8 cellular contexts compared by ENCODE assay signal in the genomic region with DNA sequence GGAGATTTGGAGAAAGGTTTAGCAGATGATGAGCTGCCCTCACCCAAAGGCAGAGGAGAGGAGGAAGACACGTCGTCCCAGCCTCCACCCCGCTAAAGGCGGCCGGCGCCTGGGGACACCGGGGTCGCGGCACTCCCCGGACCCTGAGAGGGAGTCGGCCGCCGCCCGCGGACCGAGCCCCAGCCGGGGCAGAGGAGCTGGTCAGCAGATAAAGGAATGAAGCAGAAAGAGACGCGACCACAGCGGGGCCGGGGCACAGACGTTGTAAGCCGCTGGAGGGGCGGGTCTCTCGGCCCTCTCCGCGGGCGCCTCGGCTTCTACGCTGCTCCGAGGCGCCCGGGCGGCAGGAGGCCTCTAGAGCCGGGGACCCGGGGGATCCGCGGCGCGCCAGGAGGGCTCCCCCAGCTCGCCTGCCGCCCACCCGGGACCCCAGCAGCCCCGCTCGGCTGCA. TPM values are rescaled to one million over a fixed set of nuclear protein-coding genes. Genes with fewer than 3 reads are reported as not detected.
DNase-seq lines count a peak whose midpoint lies in the region; ATAC-seq, FAIRE-seq and TF ChIP-seq lines count a peak whose summit lies in the region.

No MANE protein-coding gene starts in this region.

- DNase-seq in CD4-positive, alpha-beta T cell = peak in 9 of 10 experiments; percentile 7 to 41 (median 15)
- DNase-seq in HTR-8/SVneo (ENCODE audit: insufficient read length, low spot score) = peak; percentile 22
- peak; percentile 8 to 17 for DNase-seq in activated CD4-positive, alpha-beta T cell treated with anti-CD3 and anti-CD28 coated beads for 24 hours (ENCODE audit: low read depth in 2 of 2)
- peak in 1 of 2 donors; percentile 34 for DNase-seq in memory B cell (ENCODE audit: low spot score in 2 of 2)
- DNase-seq in stimulated activated naive B cell treated with anti-CD40 and anti-IgM and Interleukin-4, amounts not matched to agents 10 μg/mL and 1 μg/mL and 100 μg/mL, for 72 hours = no peak
- DNase-seq in SKM-1 treated with dmso at 0.1 percent for 144 hours (lab: John Stamatoyannopoulos, UW; ENCODE audit: unreplicated experiment) = no peak

- H3K27me3 ChIP-seq in CD4-positive, alpha-beta T cell (ENCODE audit: control insufficient read depth, insufficient read depth, low read length) = no peaks in the 10 kb centered on the region
- H3K27me3 ChIP-seq in duodenal mucosa (ENCODE audit: control insufficient read depth in 1 of 2, insufficient read depth in 2 of 2, low read length in 2 of 2) = no peaks in the 10 kb centered on the region

- ATAC-seq in CD4-positive, alpha-beta T cell (ENCODE audit: poor library complexity) = peak; percentile 21
- ATAC-seq in GM21381 (IDR thresholded peaks at IDR 0.05; ENCODE audit: unreplicated experiment) (peak; percentile 29), memory B cell (ENCODE audit: low read depth) (peak; percentile 41)
- ATAC-seq in stimulated activated naive B cell treated with anti-CD40 and anti-IgM and Interleukin-4, amounts not matched to agents 10 μg/mL and 1 μg/mL and 100 μg/mL, for 72 hours (replicated peaks) = peak; percentile 62 to 67

- no peak for FAIRE-seq in HTR-8/SVneo (lab: Jason Lieb, UNC)

- H3K4me1 ChIP-seq in duodenal mucosa (ENCODE audit: control insufficient read depth in 1 of 2, insufficient read depth in 2 of 2, low read length in 2 of 2) = peaks cover 13 to 20% of the 10 kb centered on the region in 2 donors

- peak overlapping the region; percentile 99 for H3K27ac Mint-ChIP-seq in CD4-positive, alpha-beta T cell
- H3K27ac Mint-ChIP-seq in memory B cell = peak overlapping the region; percentile 90
- H3K27ac Mint-ChIP-seq in stimulated activated naive B cell treated with anti-CD40 and anti-IgM and Interleukin-4, amounts not matched to agents 10 μg/mL and 1 μg/mL and 100 μg/mL, for 72 hours = peak overlapping the region; percentile 100

- peaks cover 66% of the 10 kb centered on the region for H3K4me1 Mint-ChIP-seq in CD4-positive, alpha-beta T cell (ENCODE audit: low read depth)
- H3K4me1 Mint-ChIP-seq in memory B cell = peaks cover 25% of the 10 kb centered on the region
- peaks cover 24 to 67% of the 10 kb centered on the region in 2 donors for H3K4me1 Mint-ChIP-seq in stimulated activated naive B cell treated with anti-CD40 and anti-IgM and Interleukin-4, amounts not matched to agents 10 μg/mL and 1 μg/mL and 100 μg/mL, for 72 hours

- peak overlapping the region; percentile 94 to 96 for H3K9ac ChIP-seq in duodenal mucosa (ENCODE audit: low read depth in 1 of 2, low read length in 2 of 2)

- peak overlapping the region; percentile 89 to 91 for H3K4me3 ChIP-seq in duodenal mucosa (ENCODE audit: low read depth in 1 of 2, low read length in 2 of 2)

- intact Hi-C loops in CD4-positive, alpha-beta T cell (cut with DNase I, micrococcal nuclease) = loop anchor here (2.0 to 10.0 kb wide), 6 partner anchors 58 to 329 kb away; partner anchors contain the start of genes CIAO2A (in 1 of the 2), PPIB (in 1 of the 2) and SNX1 (in 1 of the 2)

- CTCF ChIA-PET in CD4-positive, alpha-beta T cell (lab: Charles Lee) = interaction anchor here (0.8 to 2.0 kb wide), 7 partner anchors 38 to 260 kb away, joined by 3 to 9 read pairs (median 4); partner anchors contain the start of genes CIAO2A and DAPK2

- peak overlapping the region; percentile 93 for H3K27ac ChIP-seq in CD4-positive, alpha-beta T cell (ENCODE audit: low read depth, low read length)
- H3K27ac ChIP-seq in duodenal mucosa (ENCODE audit: low read depth, low read length) = peak overlapping the region; percentile 85

- H3K4me3 Mint-ChIP-seq in CD4-positive, alpha-beta T cell = peak overlapping the region; percentile 98
- H3K4me3 Mint-ChIP-seq in memory B cell = peak overlapping the region; percentile 94
- peak overlapping the region; percentile 88 to 94 for H3K4me3 Mint-ChIP-seq in stimulated activated naive B cell treated with anti-CD40 and anti-IgM and Interleukin-4, amounts not matched to agents 10 μg/mL and 1 μg/mL and 100 μg/mL, for 72 hours

- no peaks in the 10 kb centered on the region for H3K36me3 ChIP-seq in duodenal mucosa (ENCODE audit: control insufficient read depth in 1 of 2, insufficient read depth in 2 of 2, low read length in 2 of 2)

- no peak for TF ChIP-seq CTCF in CD4-positive, alpha-beta T cell (IDR thresholded peaks at IDR 0.05)

- no peaks in the 10 kb centered on the region for H3K9me3 Mint-ChIP-seq in CD4-positive, alpha-beta T cell
- no peaks in the 10 kb centered on the region for H3K9me3 Mint-ChIP-seq in memory B cell
- H3K9me3 Mint-ChIP-seq in stimulated activated naive B cell treated with anti-CD40 and anti-IgM and Interleukin-4, amounts not matched to agents 10 μg/mL and 1 μg/mL and 100 μg/mL, for 72 hours = no peaks in the 10 kb centered on the region

- H3K36me3 Mint-ChIP-seq in CD4-positive, alpha-beta T cell (ENCODE audit: low read depth) = peaks cover 32% of the 10 kb centered on the region
- H3K36me3 Mint-ChIP-seq in memory B cell = peaks cover 2% of the 10 kb centered on the region
- peaks cover 14 to 17% of the 10 kb centered on the region in 2 donors for H3K36me3 Mint-ChIP-seq in stimulated activated naive B cell treated with anti-CD40 and anti-IgM and Interleukin-4, amounts not matched to agents 10 μg/mL and 1 μg/mL and 100 μg/mL, for 72 hours

- H3K9me3 ChIP-seq in CD4-positive, alpha-beta T cell (ENCODE audit: control insufficient read depth, low read length) = no peaks in the 10 kb centered on the region
- H3K9me3 ChIP-seq in duodenal mucosa (ENCODE audit: control insufficient read depth in 1 of 2, low read length in 2 of 2) = no peaks in the 10 kb centered on the region

- no peaks in the 10 kb centered on the region for H3K27me3 Mint-ChIP-seq in CD4-positive, alpha-beta T cell
- no peaks in the 10 kb centered on the region for H3K27me3 Mint-ChIP-seq in memory B cell
- no peaks in the 10 kb centered on the region for H3K27me3 Mint-ChIP-seq in stimulated activated naive B cell treated with anti-CD40 and anti-IgM and Interleukin-4, amounts not matched to agents 10 μg/mL and 1 μg/mL and 100 μg/mL, for 72 hours

- POLR2A ChIA-PET in CD4-positive, alpha-beta T cell (lab: Charles Lee) = interaction anchor here (0.8 to 2.5 kb wide), 20 partner anchors 8 to 261 kb away, joined by 3 to 35 read pairs (median 4); partner anchors contain the start of genes CIAO2A and DAPK2

RNA-seq across cellular contexts. Expression of gene HERC1, which starts 0.5 kb away (rescaled TPM):
- total RNA-seq in CD4-positive, alpha-beta T cell = 100 to 1,000 TPM; 400 to 406 TPM

Comparison
In these comparisons a context has a peak if more than half of its experiments do, and no peak if none do; other contexts are left out.
1. DNase-seq: peak in CD4-positive, alpha-beta T cell (9 of 10), HTR-8/SVneo (single experiment) and activated CD4-positive, alpha-beta T cell treated with anti-CD3 and anti-CD28 coated beads for 24 hours (2 of 2); none in stimulated activated naive B cell treated with anti-CD40 and anti-IgM and Interleukin-4, amounts not matched to agents 10 μg/mL and 1 μg/mL and 100 μg/mL, for 72 hours (single experiment) and SKM-1 treated with dmso at 0.1 percent for 144 hours (single experiment).
2. Peak in every context shown above with its lines, with median percentiles within 50 percentile points of each other: ATAC-seq, H3K27ac Mint-ChIP-seq and H3K4me3 Mint-ChIP-seq.